1 cellular context compared by ENCODE assay signal in genomic region chr2:200150411-200151086, GRCh38.
TF ChIP-seq lines count a peak whose summit lies in the region.

No MANE protein-coding gene starts in this region.

TF ChIP-seq in K562, 482 proteins besides CTCF, POLR2A, EP300 and RAD21 (continued from another document):
- TF ChIP-seq GTF3C2 (IDR thresholded peaks at IDR 0.05; ENCODE audit: borderline replicate concordance, extremely low read depth, insufficient read length) = no peak
- TF ChIP-seq ZNF217 (CRISPR knock-in tag; IDR thresholded peaks at IDR 0.05) = no peak
- TF ChIP-seq HDAC3 (IDR thresholded peaks at IDR 0.05; ENCODE audit: borderline replicate concordance, partially characterized antibody) = no peak
- TF ChIP-seq ZFX (CRISPR knock-in tag; IDR thresholded peaks at IDR 0.05) = no peak
- peak; percentile 38; the same call in 1 of the 2 replicates for TF ChIP-seq MAFG (tag; conservative IDR thresholded peaks at IDR 0.05)
- TF ChIP-seq HES1 (IDR thresholded peaks at IDR 0.05; ENCODE audit: low read depth) = no peak
- no peak for TF ChIP-seq ZNF253 (CRISPR knock-in tag; conservative IDR thresholded peaks at IDR 0.05)
- TF ChIP-seq, protein P1, sequence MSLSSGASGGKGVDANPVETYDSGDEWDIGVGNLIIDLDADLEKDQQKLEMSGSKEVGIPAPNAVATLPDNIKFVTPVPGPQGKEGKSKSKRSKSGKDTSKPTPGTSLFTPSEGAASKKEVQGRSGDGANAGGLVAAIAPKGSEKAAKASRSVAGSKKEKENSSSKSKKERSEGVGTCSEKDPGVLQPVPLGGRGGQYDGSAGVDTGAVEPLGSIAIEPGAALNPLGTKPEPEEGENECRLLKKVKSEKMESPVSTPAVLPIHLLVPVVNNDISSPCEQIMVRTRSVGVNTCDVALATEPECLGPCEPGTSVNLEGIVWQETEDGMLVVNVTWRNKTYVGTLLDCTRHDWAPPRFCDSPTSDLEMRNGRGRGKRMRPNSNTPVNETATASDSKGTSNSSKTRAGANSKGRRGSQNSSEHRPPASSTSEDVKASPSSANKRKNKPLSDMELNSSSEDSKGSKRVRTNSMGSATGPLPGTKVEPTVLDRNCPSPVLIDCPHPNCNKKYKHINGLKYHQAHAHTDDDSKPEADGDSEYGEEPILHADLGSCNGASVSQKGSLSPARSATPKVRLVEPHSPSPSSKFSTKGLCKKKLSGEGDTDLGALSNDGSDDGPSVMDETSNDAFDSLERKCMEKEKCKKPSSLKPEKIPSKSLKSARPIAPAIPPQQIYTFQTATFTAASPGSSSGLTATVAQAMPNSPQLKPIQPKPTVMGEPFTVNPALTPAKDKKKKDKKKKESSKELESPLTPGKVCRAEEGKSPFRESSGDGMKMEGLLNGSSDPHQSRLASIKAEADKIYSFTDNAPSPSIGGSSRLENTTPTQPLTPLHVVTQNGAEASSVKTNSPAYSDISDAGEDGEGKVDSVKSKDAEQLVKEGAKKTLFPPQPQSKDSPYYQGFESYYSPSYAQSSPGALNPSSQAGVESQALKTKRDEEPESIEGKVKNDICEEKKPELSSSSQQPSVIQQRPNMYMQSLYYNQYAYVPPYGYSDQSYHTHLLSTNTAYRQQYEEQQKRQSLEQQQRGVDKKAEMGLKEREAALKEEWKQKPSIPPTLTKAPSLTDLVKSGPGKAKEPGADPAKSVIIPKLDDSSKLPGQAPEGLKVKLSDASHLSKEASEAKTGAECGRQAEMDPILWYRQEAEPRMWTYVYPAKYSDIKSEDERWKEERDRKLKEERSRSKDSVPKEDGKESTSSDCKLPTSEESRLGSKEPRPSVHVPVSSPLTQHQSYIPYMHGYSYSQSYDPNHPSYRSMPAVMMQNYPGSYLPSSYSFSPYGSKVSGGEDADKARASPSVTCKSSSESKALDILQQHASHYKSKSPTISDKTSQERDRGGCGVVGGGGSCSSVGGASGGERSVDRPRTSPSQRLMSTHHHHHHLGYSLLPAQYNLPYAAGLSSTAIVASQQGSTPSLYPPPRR (CRISPR knock-in tag; IDR thresholded peaks at IDR 0.05; ENCODE audit: borderline replicate concordance) = no peak
- TF ChIP-seq FOXJ3 (CRISPR knock-in tag; IDR thresholded peaks at IDR 0.05) = no peak
- no peak for TF ChIP-seq ELF4 (CRISPR knock-in tag; IDR thresholded peaks at IDR 0.05)
- TF ChIP-seq GTF2A2 (tag; IDR thresholded peaks at IDR 0.05) = no peak
